Comparison of ENCODE assay signal across 14 cellular contexts in genomic region chr3:191066669-191067068, GRCh38.
DNase-seq lines count a peak whose midpoint lies in the region; ATAC-seq and TF ChIP-seq lines count a peak whose summit lies in the region.
"Had no signal": no experiment of that assay in that cellular context is flagged by ENCODE, and none has a peak within 500 bp of the region (broad histone marks: within the 10 kb centered on the region; RNA-seq: fewer than 3 reads in every experiment).

No MANE protein-coding gene starts in this region.

- H4K91ac ChIP-seq in IMR-90 (ENCODE audit: insufficient read depth, low read depth, low read length) = no peak overlapping the region

- H2BK20ac ChIP-seq in IMR-90 (ENCODE audit: low read depth, low read length) = peak overlapping the region; percentile 63; the same call in 1 of the 2 replicates

- peaks cover 0 to 4% of the 10 kb centered on the region in 2 donors for H3K27me3 Mint-ChIP-seq in stimulated activated naive B cell treated with anti-CD40 and anti-IgM and Interleukin-4, amounts not matched to agents 10 μg/mL and 1 μg/mL and 100 μg/mL, for 72 hours
- H3K27me3 Mint-ChIP-seq: CD8-positive, alpha-beta memory T cell had no signal

- no peak overlapping the region; the same call in 1 of the 2 replicates for H3K23ac ChIP-seq in IMR-90 (ENCODE audit: low read depth, low read length)

- no peak overlapping the region for H3K27ac ChIP-seq in IMR-90 (ENCODE audit: insufficient read depth, low read length)
- peak overlapping the region; percentile 95 for H3K27ac ChIP-seq in mammary epithelial cell (ENCODE audit: insufficient read depth, low read depth, low read length)
- H3K27ac ChIP-seq in osteoblast (ENCODE audit: low read depth, low read length) = peak overlapping the region; percentile 1
- H3K27ac ChIP-seq: esophagus muscularis mucosa had no signal

- H3K27me3 ChIP-seq in IMR-90 (ENCODE audit: control insufficient read depth, insufficient read depth, low read length) (no peaks in the 10 kb centered on the region), mammary epithelial cell (ENCODE audit: insufficient read depth, low read length) (no peaks in the 10 kb centered on the region), osteoblast (ENCODE audit: insufficient read depth, low read length) (no peaks in the 10 kb centered on the region)
- H3K27me3 ChIP-seq: esophagus muscularis mucosa had no signal

- 0 out of 3 replicates have a peak overlapping the region, but pooled peaks have one; percentile 45 for H2BK15ac ChIP-seq in IMR-90 (ENCODE audit: low read depth, low read length)

- BruUV-seq in IMR-90 (replicated peaks; lab: Mats Ljungman, UMichigan) (no TSS peak), mammary epithelial cell (replicated peaks; lab: Mats Ljungman, UMichigan) (no TSS peak)

- dilution Hi-C loops in IMR-90 (cut with HindIII; ENCODE audit: low sequenced_read_pairs, unreplicated experiment) = no loop called here
- dilution Hi-C loops in mammary epithelial cell (cut with HindIII; ENCODE audit: low sequenced_read_pairs) = no loop called here

- H3K9me3 Mint-ChIP-seq in stimulated activated naive B cell treated with anti-CD40 and anti-IgM and Interleukin-4, amounts not matched to agents 10 μg/mL and 1 μg/mL and 100 μg/mL, for 72 hours = no peaks in the 10 kb centered on the region

- H3K4me3 Mint-ChIP-seq in stimulated activated naive B cell treated with anti-CD40 and anti-IgM and Interleukin-4, amounts not matched to agents 10 μg/mL and 1 μg/mL and 100 μg/mL, for 72 hours = no peak overlapping the region
- H3K4me3 Mint-ChIP-seq: CD8-positive, alpha-beta memory T cell had no signal

- H3K18ac ChIP-seq in IMR-90 (ENCODE audit: low read depth, low read length) = peak overlapping the region; percentile 83; the same call in 1 of the 2 replicates

- POLR2A ChIA-PET in IMR-90 (lab: Charles Lee; ENCODE audit: unreplicated experiment) = no interaction called here

- TF ChIP-seq POLR2A in IMR-90 (IDR thresholded peaks at IDR 0.05; ENCODE audit: low read depth, low read length) = no peak

- intact Hi-C loops in IMR-90 (cut with micrococcal nuclease) = loop anchor here (5.0 to 10.0 kb wide), 2 partner anchors 171 to 328 kb away; no protein-coding TSS in a partner anchor
- intact Hi-C loops in mammary epithelial cell (cut with micrococcal nuclease) = loop anchor here (10.0 kb wide), 1 partner anchor 158 kb away; no protein-coding TSS in a partner anchor

- H3K4me3 ChIP-seq in IMR-90 (ENCODE audit: insufficient read depth, low read depth, low read length) = no peak overlapping the region
- H3K4me3 ChIP-seq in mammary epithelial cell (replicated peaks in 1 of 3; ENCODE audit: insufficient read depth in 1 of 3, low read depth in 2 of 3, low read length in 3 of 3) = no peak overlapping the region
- H3K4me3 ChIP-seq in osteoblast (ENCODE audit: insufficient read depth, low read length) = no peak overlapping the region
- H3K4me3 ChIP-seq: esophagus muscularis mucosa had no signal

- CTCF ChIA-PET in IMR-90 (lab: Yijun Ruan, JAX) = no interaction called here
- CTCF ChIA-PET in mammary epithelial cell (lab: Charles Lee; ENCODE audit: low non-redundant PET) = no interaction called here

- H3K36me3 Mint-ChIP-seq in stimulated activated naive B cell treated with anti-CD40 and anti-IgM and Interleukin-4, amounts not matched to agents 10 μg/mL and 1 μg/mL and 100 μg/mL, for 72 hours = no peaks in the 10 kb centered on the region
- H3K36me3 Mint-ChIP-seq: CD8-positive, alpha-beta memory T cell had no signal

- no peaks in the 10 kb centered on the region; a peak in 2 of 4 replicates for H3K79me1 ChIP-seq in IMR-90 (ENCODE audit: low read depth in 1 of 2, low read length in 2 of 2)

- in situ Hi-C loops in IMR-90 (cut with MboI; ENCODE audit: low sequenced_read_pairs) = no loop called here
- in situ Hi-C loops in mammary epithelial cell (cut with MboI; ENCODE audit: low sequenced_read_pairs in 2 of 2) = loop anchor here in 1 of 2 donors (25.0 kb wide), 1 partner anchor 354 kb away; no protein-coding TSS in a partner anchor

- no CpG with 5 or more reads among the region's 1 CpG for WGBS in IMR-90 (ENCODE audit: extremely low coverage in 2 of 2, insufficient read length in 1 of 2), 2 experiments
- WGBS in mammary epithelial cell (ENCODE audit: low coverage, missing lambda C conversion rate) = 0% methylated on average over 1 of the region's 1 CpG

- H2AK5ac ChIP-seq in IMR-90 (ENCODE audit: low read depth, low read length) = no peak overlapping the region

- H3K4me1 ChIP-seq in IMR-90 (ENCODE audit: control insufficient read depth, insufficient read depth, low read length) (peaks cover 17% of the 10 kb centered on the region; the same call in 1 of the 2 replicates), mammary epithelial cell (ENCODE audit: insufficient read depth, low read length) (peaks cover 54% of the 10 kb centered on the region), osteoblast (ENCODE audit: insufficient read depth, low read length) (peaks cover 47% of the 10 kb centered on the region)
- H3K4me1 ChIP-seq: esophagus muscularis mucosa had no signal

- H2BK120ac ChIP-seq in IMR-90 (ENCODE audit: low read depth, low read length) = peak overlapping the region; percentile 99

- peak overlapping the region; percentile 98 for H2BK5ac ChIP-seq in IMR-90 (ENCODE audit: low read depth, low read length, poor library complexity, severe bottlenecking)

- H3K4ac ChIP-seq in IMR-90 (ENCODE audit: low read depth, low read length) = peak overlapping the region; percentile 92; the same call in 1 of the 2 replicates

- H3K36me3 ChIP-seq in IMR-90 (ENCODE audit: control insufficient read depth, insufficient read depth, low read length) (no peaks in the 10 kb centered on the region), mammary epithelial cell (ENCODE audit: insufficient read depth, low read length) (no peaks in the 10 kb centered on the region), osteoblast (ENCODE audit: insufficient read depth, low read length) (no peaks in the 10 kb centered on the region)
- H3K36me3 ChIP-seq: esophagus muscularis mucosa had no signal

- ATAC-seq in GM18868 (IDR thresholded peaks at IDR 0.05; ENCODE audit: unreplicated experiment) (peak; percentile 53), IMR-90 (ENCODE audit: low read depth) (peak; percentile 46), GM21515 (IDR thresholded peaks at IDR 0.05; ENCODE audit: unreplicated experiment) (no peak)
- no peak for ATAC-seq in stimulated activated naive B cell treated with anti-CD40 and anti-IgM and Interleukin-4, amounts not matched to agents 10 μg/mL and 1 μg/mL and 100 μg/mL, for 72 hours (replicated peaks)

- H2AFZ ChIP-seq in IMR-90 (replicated peaks; ENCODE audit: low read length, poor library complexity) (no peak overlapping the region), mammary epithelial cell (ENCODE audit: low read depth, low read length) (no peak overlapping the region), osteoblast (ENCODE audit: low read length) (no peak overlapping the region)

- H3K9me3 ChIP-seq in IMR-90 (ENCODE audit: control insufficient read depth, insufficient read depth, low read length) (no peaks in the 10 kb centered on the region), mammary epithelial cell (replicated peaks; ENCODE audit: insufficient read depth, low read length) (no peaks in the 10 kb centered on the region), osteoblast (ENCODE audit: low read depth, low read length) (no peaks in the 10 kb centered on the region)
- H3K9me3 ChIP-seq: esophagus muscularis mucosa had no signal

- no peaks in the 10 kb centered on the region for H3K4me1 Mint-ChIP-seq in stimulated activated naive B cell treated with anti-CD40 and anti-IgM and Interleukin-4, amounts not matched to agents 10 μg/mL and 1 μg/mL and 100 μg/mL, for 72 hours
- H3K4me1 Mint-ChIP-seq: CD8-positive, alpha-beta memory T cell had no signal

- peak overlapping the region; percentile 88; the same call in 1 of the 2 replicates for H4K5ac ChIP-seq in IMR-90 (ENCODE audit: low read depth, low read length)

- no peak overlapping the region for H3K14ac ChIP-seq in IMR-90 (replicated peaks; ENCODE audit: low read depth, low read length)

- H3K79me2 ChIP-seq in mammary epithelial cell (ENCODE audit: insufficient read depth, low read length) (no peaks in the 10 kb centered on the region), osteoblast (ENCODE audit: insufficient read depth, low read length) (no peaks in the 10 kb centered on the region)

- peaks cover 2% of the 10 kb centered on the region for H3K9me1 ChIP-seq in IMR-90 (ENCODE audit: insufficient read depth, low read length)

- H2AK9ac ChIP-seq in IMR-90 (replicated peaks; ENCODE audit: low read depth, low read length, poor library complexity) = no peak overlapping the region

- no peak overlapping the region for H3K27ac Mint-ChIP-seq in stimulated activated naive B cell treated with anti-CD40 and anti-IgM and Interleukin-4, amounts not matched to agents 10 μg/mL and 1 μg/mL and 100 μg/mL, for 72 hours
- H3K27ac Mint-ChIP-seq: CD8-positive, alpha-beta memory T cell had no signal

- H3K56ac ChIP-seq in IMR-90 (ENCODE audit: extremely low read depth, insufficient read depth, low read length) = 0 out of 2 replicates have a peak overlapping the region, but pooled peaks have one; percentile 16

- H3K9ac ChIP-seq in IMR-90 (ENCODE audit: low read depth, low read length) = no peak overlapping the region
- H3K9ac ChIP-seq in mammary epithelial cell (ENCODE audit: insufficient read depth, low read length) = no peak overlapping the region

- peak overlapping the region; percentile 64; the same call in 1 of the 2 replicates for H3K4me2 ChIP-seq in IMR-90 (ENCODE audit: low read depth, low read length)
- H3K4me2 ChIP-seq in mammary epithelial cell (ENCODE audit: insufficient read depth, low read depth, low read length) = peak overlapping the region; percentile 62
- no peak overlapping the region for H3K4me2 ChIP-seq in osteoblast (ENCODE audit: insufficient read depth, low read length)

- TF ChIP-seq CTCF in IMR-90 (conservative IDR thresholded peaks at IDR 0.05; ENCODE audit: low read depth, low read length) (no peak), mammary epithelial cell (conservative IDR thresholded peaks at IDR 0.05 in 1 of 2, IDR thresholded peaks at IDR 0.05 in 1 of 2; ENCODE audit: extremely low read depth in 1 of 2, insufficient read depth in 1 of 2, low read depth in 1 of 2, low read length in 2 of 2) (no peak), osteoblast (IDR thresholded peaks at IDR 0.05; ENCODE audit: extremely low read depth, low read depth, low read length) (no peak)

- no peak for TF ChIP-seq RAD21 in IMR-90 (IDR thresholded peaks at IDR 0.05; ENCODE audit: low read length)

- H4K20me1 ChIP-seq in IMR-90 (ENCODE audit: insufficient read depth, low read length) = no peaks in the 10 kb centered on the region
- H4K20me1 ChIP-seq in mammary epithelial cell (ENCODE audit: insufficient read depth, low read length) = no peaks in the 10 kb centered on the region
- no peaks in the 10 kb centered on the region for H4K20me1 ChIP-seq in osteoblast (ENCODE audit: insufficient read depth, low read length)

- peak overlapping the region; percentile 67 to 69; a peak in 3 of 4 replicates for H4K8ac ChIP-seq in IMR-90 (ENCODE audit: low read depth in 2 of 2, low read length in 2 of 2)

- DNase-seq in IMR-90 (peak; percentile 81), mammary epithelial cell (peak; percentile 77), osteoblast (ENCODE audit: insufficient read length, low spot score, missing footprints) (no peak)
- DNase-seq in activated CD4-positive, alpha-beta T cell treated with anti-CD3 and anti-CD28 coated beads, Interleukin-2, amount 50 U/mL, for 4 hours = no peak
- DNase-seq in stimulated activated CD4-positive, alpha-beta T cell treated with anti-CD3 and anti-CD28 coated beads, Interleukin-12 subunit alpha, Interleukin-12 subunit beta, amount 100 ng/mL, for 4 hours = no peak
- no peak for DNase-seq in stimulated activated naive B cell treated with anti-CD40 and anti-IgM and Interleukin-4, amounts not matched to agents 10 μg/mL and 1 μg/mL and 100 μg/mL, for 72 hours
- DNase-seq: activated naive CD4-positive, alpha-beta T cell treated with Interleukin-2 at 50 U/mL for 16 hours; CD8-positive, alpha-beta memory T cell; NCI-H1930; NCI-H774; SIG-M5 had no signal

Comparison
In these comparisons a context has a peak if more than half of its experiments do, and no peak if none do; other contexts are left out.
1. ATAC-seq: peak in GM18868 (single experiment) and IMR-90 (single experiment); none in GM21515 (single experiment) and stimulated activated naive B cell treated with anti-CD40 and anti-IgM and Interleukin-4, amounts not matched to agents 10 μg/mL and 1 μg/mL and 100 μg/mL, for 72 hours (0 of 2).
2. DNase-seq: peak in IMR-90 (single experiment) and mammary epithelial cell (single experiment); none in osteoblast (single experiment), activated CD4-positive, alpha-beta T cell treated with anti-CD3 and anti-CD28 coated beads, Interleukin-2, amount 50 U/mL, for 4 hours (0 of 2), stimulated activated CD4-positive, alpha-beta T cell treated with anti-CD3 and anti-CD28 coated beads, Interleukin-12 subunit alpha, Interleukin-12 subunit beta, amount 100 ng/mL, for 4 hours (single experiment) and stimulated activated naive B cell treated with anti-CD40 and anti-IgM and Interleukin-4, amounts not matched to agents 10 μg/mL and 1 μg/mL and 100 μg/mL, for 72 hours (single experiment).